Comparison of ENCODE assay signal across 9 cellular contexts in the genomic region with DNA sequence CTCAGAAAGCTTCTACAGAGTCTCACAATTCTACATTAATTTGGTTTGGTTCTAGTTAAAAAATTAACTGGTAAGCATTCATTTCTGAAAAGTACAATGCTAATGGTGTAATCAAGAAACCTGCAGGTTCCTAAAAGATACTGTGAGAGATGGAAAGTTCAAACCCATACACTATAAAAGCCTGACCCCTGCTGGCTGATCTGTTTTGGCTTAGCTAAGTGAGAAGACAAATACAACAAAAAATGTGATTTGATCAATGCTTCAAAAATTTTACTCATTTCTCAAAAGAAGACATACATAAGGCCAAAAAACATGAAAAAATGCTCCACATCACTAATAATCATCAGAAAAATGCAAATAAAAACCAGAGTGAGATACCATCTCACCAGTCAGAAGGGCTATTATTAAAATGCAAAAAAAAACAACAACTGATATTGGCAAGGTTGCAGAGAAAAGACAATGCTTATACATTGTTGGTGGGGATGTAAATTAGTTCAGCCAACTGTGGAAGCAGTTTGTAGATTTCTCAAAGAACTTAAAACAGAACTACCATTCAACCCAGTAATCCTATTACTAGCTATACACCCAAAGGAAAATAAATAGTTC.
DNase-seq lines count a peak whose midpoint lies in the region; ATAC-seq, FAIRE-seq and TF ChIP-seq lines count a peak whose summit lies in the region.
"Had no signal": no experiment of that assay in that cellular context is flagged by ENCODE, and none has a peak within 500 bp of the region (broad histone marks: within the 10 kb centered on the region; RNA-seq: fewer than 3 reads in every experiment).

No MANE protein-coding gene starts in this region.

- peak; percentile 63 for TF ChIP-seq CTCF in CD8-positive, alpha-beta T cell (IDR thresholded peaks at IDR 0.05)
- peak; percentile 62 for TF ChIP-seq CTCF in LNCaP clone FGC (IDR thresholded peaks at IDR 0.05; ENCODE audit: control insufficient read depth, extremely low read depth, insufficient read depth)

- H3K4me1 ChIP-seq in CD8-positive, alpha-beta T cell (ENCODE audit: insufficient read depth, low read length) = no peaks in the 10 kb centered on the region

- H3K36me3 Mint-ChIP-seq in CD8-positive, alpha-beta T cell = no peaks in the 10 kb centered on the region
- H3K36me3 Mint-ChIP-seq in activated CD4-positive, alpha-beta T cell treated with anti-CD3 and anti-CD28 coated beads, Interleukin-2, amount 10 ng/mL, durations not matched to agents 24 days and 14 days (ENCODE audit: low read depth) = no peaks in the 10 kb centered on the region

- H3K27me3 Mint-ChIP-seq in CD8-positive, alpha-beta T cell (ENCODE audit: low read depth) = peaks cover 9% of the 10 kb centered on the region
- H3K27me3 Mint-ChIP-seq in activated CD4-positive, alpha-beta T cell treated with anti-CD3 and anti-CD28 coated beads, Interleukin-2, amount 10 ng/mL, durations not matched to agents 24 days and 14 days = peaks cover 32% of the 10 kb centered on the region

- H3K36me3 ChIP-seq in CD8-positive, alpha-beta T cell (ENCODE audit: insufficient read depth, low read length) = no peaks in the 10 kb centered on the region

- no peak overlapping the region for H3K4me3 Mint-ChIP-seq in CD8-positive, alpha-beta T cell
- no peak overlapping the region for H3K4me3 Mint-ChIP-seq in activated CD4-positive, alpha-beta T cell treated with anti-CD3 and anti-CD28 coated beads, Interleukin-2, amount 10 ng/mL, durations not matched to agents 24 days and 14 days

- H3K9me3 Mint-ChIP-seq in CD8-positive, alpha-beta T cell = no peaks in the 10 kb centered on the region
- H3K9me3 Mint-ChIP-seq in activated CD4-positive, alpha-beta T cell treated with anti-CD3 and anti-CD28 coated beads, Interleukin-2, amount 10 ng/mL, durations not matched to agents 24 days and 14 days = no peaks in the 10 kb centered on the region

- H3K9me3 ChIP-seq in CD8-positive, alpha-beta T cell (ENCODE audit: low read length) = no peaks in the 10 kb centered on the region

- CTCF ChIA-PET in CD8-positive, alpha-beta T cell (lab: Charles Lee) = interaction anchor here (0.7 to 5.5 kb wide), 4 partner anchors 10 to 1841 kb away, joined by 3 to 50 read pairs (median 4); no protein-coding TSS in a partner anchor

- no peak overlapping the region for H3K27ac ChIP-seq in CD8-positive, alpha-beta T cell (ENCODE audit: low read depth, low read length)

- no peak for ATAC-seq in CD8-positive, alpha-beta T cell
- peak; percentile 54 for ATAC-seq in GM18502 (IDR thresholded peaks at IDR 0.05; ENCODE audit: poor library complexity, unreplicated experiment)
- ATAC-seq in HG02678 (IDR thresholded peaks at IDR 0.05; ENCODE audit: unreplicated experiment) = no peak
- no peak for ATAC-seq in HG03521 (IDR thresholded peaks at IDR 0.05; ENCODE audit: unreplicated experiment)

- POLR2A ChIA-PET in CD8-positive, alpha-beta T cell (lab: Charles Lee) = no interaction called here

- intact Hi-C loops in CD8-positive, alpha-beta T cell (cut with DNase I, micrococcal nuclease) = loop anchor here (1.0 to 5.0 kb wide), 3 partner anchors 19 to 1411 kb away; no protein-coding TSS in a partner anchor
- intact Hi-C loops in activated CD4-positive, alpha-beta T cell treated with anti-CD3 and anti-CD28 coated beads, Interleukin-2, amount 10 ng/mL, durations not matched to agents 24 days and 14 days (cut with micrococcal nuclease) = loop anchor here (1.0 kb wide), 1 partner anchor 19 kb away; no protein-coding TSS in a partner anchor

- H3K4me3 ChIP-seq in CD8-positive, alpha-beta T cell (ENCODE audit: low read depth, low read length) = no peak overlapping the region
- H3K4me3 ChIP-seq in LNCaP clone FGC (ENCODE audit: low read depth, low read length) = no peak overlapping the region

- peak; percentile 93 for FAIRE-seq in frontal cortex (lab: Jason Lieb, UNC)
- FAIRE-seq: TTC549 had no signal

- H3K27ac Mint-ChIP-seq in CD8-positive, alpha-beta T cell = no peak overlapping the region
- no peak overlapping the region for H3K27ac Mint-ChIP-seq in activated CD4-positive, alpha-beta T cell treated with anti-CD3 and anti-CD28 coated beads, Interleukin-2, amount 10 ng/mL, durations not matched to agents 24 days and 14 days

- DNase-seq in CD8-positive, alpha-beta T cell = peak in 4 of 7 experiments; percentile 6 to 25 (median 19)
- DNase-seq in LNCaP clone FGC (ENCODE audit: low read depth) (peak; percentile 34), frontal cortex (ENCODE audit: low spot score in 2 of 2) (peak; percentile 8 to 14), renal cortical epithelial cell (ENCODE audit: low read depth) (peak; percentile 49)
- peak; percentile 75 for DNase-seq in activated CD4-positive, alpha-beta T cell treated with anti-CD3 and anti-CD28 coated beads, Interleukin-2, amount 10 ng/mL, durations not matched to agents 24 days and 14 days

- H3K4me1 Mint-ChIP-seq in CD8-positive, alpha-beta T cell (ENCODE audit: low read depth) = no peaks in the 10 kb centered on the region
- no peaks in the 10 kb centered on the region for H3K4me1 Mint-ChIP-seq in activated CD4-positive, alpha-beta T cell treated with anti-CD3 and anti-CD28 coated beads, Interleukin-2, amount 10 ng/mL, durations not matched to agents 24 days and 14 days

- H3K27me3 ChIP-seq in CD8-positive, alpha-beta T cell (ENCODE audit: insufficient read depth, low read length) = no peaks in the 10 kb centered on the region

Comparison
In these comparisons a context has a peak if more than half of its experiments do, and no peak if none do; other contexts are left out.
1. DNase-seq: peak in every context shown above with its lines; median percentile 75 in activated CD4-positive, alpha-beta T cell treated with anti-CD3 and anti-CD28 coated beads, Interleukin-2, amount 10 ng/mL, durations not matched to agents 24 days and 14 days; 49 in renal cortical epithelial cell; 34 in LNCaP clone FGC; 19 in CD8-positive, alpha-beta T cell; 11 in frontal cortex.